17 cellular contexts compared by ENCODE assay signal in genomic region chr4:42483426-42484379, GRCh38.
DNase-seq lines count a peak whose midpoint lies in the region; ATAC-seq and TF ChIP-seq lines count a peak whose summit lies in the region.
"Had no signal": no experiment of that assay in that cellular context is flagged by ENCODE, and none has a peak within 500 bp of the region (broad histone marks: within the 10 kb centered on the region; RNA-seq: fewer than 3 reads in every experiment).

No MANE protein-coding gene starts in this region.

- H3K9me3 ChIP-seq in right cardiac atrium (ENCODE audit: control insufficient read depth, low read length) (no peaks in the 10 kb centered on the region), tibial artery (no peaks in the 10 kb centered on the region)
- H3K9me3 ChIP-seq: spleen, uterus had no signal

- peak; percentile 46 for ATAC-seq in Right ventricle myocardium inferior
- ATAC-seq in right cardiac atrium: no peak
- ATAC-seq in foreskin keratinocyte: peak; percentile 71
- no peak for ATAC-seq in GM19395 (IDR thresholded peaks at IDR 0.05; ENCODE audit: unreplicated experiment)
- no peak for ATAC-seq in GM18498 (IDR thresholded peaks at IDR 0.05; ENCODE audit: unreplicated experiment)

- H3K27me3 ChIP-seq in right cardiac atrium (ENCODE audit: control insufficient read depth, insufficient read depth) (no peaks in the 10 kb centered on the region), foreskin keratinocyte (no peaks in the 10 kb centered on the region), tibial artery (no peaks in the 10 kb centered on the region)
- H3K27me3 ChIP-seq: spleen, uterus had no signal

- H3K4me1 ChIP-seq in right cardiac atrium (ENCODE audit: control insufficient read depth, insufficient read depth, low read length) (no peaks in the 10 kb centered on the region), foreskin keratinocyte (peaks cover 7% of the 10 kb centered on the region), tibial artery (no peaks in the 10 kb centered on the region)
- H3K4me1 ChIP-seq: spleen, uterus had no signal

- no peaks in the 10 kb centered on the region for H3K36me3 ChIP-seq in tibial artery
- H3K36me3 ChIP-seq: uterus had no signal

- TF ChIP-seq CTCF in foreskin keratinocyte (conservative IDR thresholded peaks at IDR 0.05) (no peak), tibial artery (IDR thresholded peaks at IDR 0.05) (no peak)

- H3K27ac ChIP-seq in right cardiac atrium (ENCODE audit: low read length) (no peak overlapping the region), foreskin keratinocyte (no peak overlapping the region), tibial artery (no peak overlapping the region)
- H3K27ac ChIP-seq: spleen, uterus had no signal

- no peak for DNase-seq in Right ventricle myocardium inferior (ENCODE audit: missing footprints)
- no peak for DNase-seq in right cardiac atrium
- peak; percentile 1 for DNase-seq in amniotic epithelial cell (ENCODE audit: low read depth)
- peak; percentile 26 to 36 for DNase-seq in foreskin keratinocyte
- DNase-seq in superior temporal gyrus (ENCODE audit: extremely low spot score): peak; percentile 31
- no peak for DNase-seq in tibial artery
- DNase-seq: 8988T; activated CD4-positive, alpha-beta T cell treated with anti-CD3 and anti-CD28 coated beads, Interleukin-2, amount 50 U/mL, for 4 hours; activated naive CD4-positive, alpha-beta T cell treated with Interleukin-2 at 50 U/mL for 16 hours; KBM-7; NCI-H2029 treated with DMSO at 0.1 percent for 48 hours; NCI-H510A; nephron progenitor cell; spleen; uterus had no signal

- intact Hi-C loops in Right ventricle myocardium inferior (cut with DNase I): no loop called here
- intact Hi-C loops in right cardiac atrium (cut with DNase I): no loop called here
- intact Hi-C loops in tibial artery (cut with DNase I; ENCODE audit: low total_unique reads): no loop called here

- no peak overlapping the region for H3K4me3 ChIP-seq in right cardiac atrium (ENCODE audit: low read length)
- H3K4me3 ChIP-seq in tibial artery: no peak overlapping the region
- H3K4me3 ChIP-seq: spleen, uterus had no signal

- 80% methylated on average over 9 of the region's 9 CpGs for WGBS in right cardiac atrium

Comparison
In these comparisons a context has a peak if more than half of its experiments do, and no peak if none do; other contexts are left out.
1. ATAC-seq: peak in Right ventricle myocardium inferior (single experiment) and foreskin keratinocyte (single experiment); none in right cardiac atrium (0 of 2), GM19395 (single experiment) and GM18498 (single experiment).
2. DNase-seq: peak in amniotic epithelial cell (single experiment), foreskin keratinocyte (2 of 2) and superior temporal gyrus (single experiment); none in Right ventricle myocardium inferior (single experiment), right cardiac atrium (0 of 3) and tibial artery (0 of 2).